In the genomic region with DNA sequence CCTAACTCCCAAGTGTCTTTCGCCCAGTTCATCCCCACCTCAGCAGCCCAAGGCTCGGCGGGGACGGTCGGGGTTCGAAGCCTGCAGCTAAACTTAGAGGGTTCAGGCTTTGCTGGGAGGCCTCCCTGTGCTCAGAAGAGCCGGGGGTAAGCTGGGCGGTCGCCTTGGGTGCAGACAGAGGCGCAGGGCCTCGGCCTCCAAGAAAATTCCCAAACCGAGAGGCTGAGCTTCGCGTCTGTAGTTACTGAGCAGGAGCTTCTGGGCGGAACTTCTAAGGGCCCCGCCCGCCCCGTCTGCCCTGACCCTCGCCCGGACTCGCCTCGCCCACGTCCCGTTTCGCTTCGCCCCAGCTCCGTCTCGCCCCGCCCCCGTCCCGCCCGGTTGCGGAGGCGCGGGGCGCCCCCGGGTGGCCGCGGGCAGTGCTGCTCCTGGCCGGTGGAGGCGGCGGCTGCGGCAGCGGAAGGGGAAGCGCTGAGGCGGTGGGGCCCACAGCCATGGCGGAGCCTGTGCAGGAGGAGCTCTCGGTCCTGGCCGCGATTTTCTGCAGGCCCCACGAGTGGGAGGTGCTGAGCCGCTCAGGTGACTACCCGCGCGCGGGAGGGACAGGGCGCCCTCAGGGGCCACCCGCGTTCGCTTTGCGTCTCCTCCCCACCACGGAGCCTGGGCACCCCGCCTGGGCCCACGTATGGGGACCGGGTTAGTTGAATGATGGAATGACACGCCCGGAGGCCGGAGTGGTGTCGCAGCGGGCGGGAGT, we compare ENCODE assay signal across 1 cellular context.
TF ChIP-seq lines count a peak whose summit lies in the region.

A gene with protein sequence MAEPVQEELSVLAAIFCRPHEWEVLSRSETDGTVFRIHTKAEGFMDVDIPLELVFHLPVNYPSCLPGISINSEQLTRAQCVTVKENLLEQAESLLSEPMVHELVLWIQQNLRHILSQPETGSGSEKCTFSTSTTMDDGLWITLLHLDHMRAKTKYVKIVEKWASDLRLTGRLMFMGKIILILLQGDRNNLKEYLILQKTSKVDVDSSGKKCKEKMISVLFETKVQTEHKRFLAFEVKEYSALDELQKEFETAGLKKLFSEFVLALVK (plus strand): TSS at position 474 of the 757 bp plus-strand sequence. CDS start 21 bp downstream, at position 495.

TF ChIP-seq in A549, 52 proteins besides CTCF, POLR2A, EP300 and RAD21 (continued from another document):
- TF ChIP-seq, protein P1, sequence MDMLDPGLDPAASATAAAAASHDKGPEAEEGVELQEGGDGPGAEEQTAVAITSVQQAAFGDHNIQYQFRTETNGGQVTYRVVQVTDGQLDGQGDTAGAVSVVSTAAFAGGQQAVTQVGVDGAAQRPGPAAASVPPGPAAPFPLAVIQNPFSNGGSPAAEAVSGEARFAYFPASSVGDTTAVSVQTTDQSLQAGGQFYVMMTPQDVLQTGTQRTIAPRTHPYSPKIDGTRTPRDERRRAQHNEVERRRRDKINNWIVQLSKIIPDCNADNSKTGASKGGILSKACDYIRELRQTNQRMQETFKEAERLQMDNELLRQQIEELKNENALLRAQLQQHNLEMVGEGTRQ (IDR thresholded peaks at IDR 0.05) = no peak
- TF ChIP-seq ESRRA (IDR thresholded peaks at IDR 0.05; ENCODE audit: borderline replicate concordance, low read length) (no peak), EHMT2 (IDR thresholded peaks at IDR 0.05; ENCODE audit: low read depth) (no peak), KDM5A (IDR thresholded peaks at IDR 0.05) (no peak)
